Comparison of ENCODE assay signal across 8 cellular contexts in the genomic region with DNA sequence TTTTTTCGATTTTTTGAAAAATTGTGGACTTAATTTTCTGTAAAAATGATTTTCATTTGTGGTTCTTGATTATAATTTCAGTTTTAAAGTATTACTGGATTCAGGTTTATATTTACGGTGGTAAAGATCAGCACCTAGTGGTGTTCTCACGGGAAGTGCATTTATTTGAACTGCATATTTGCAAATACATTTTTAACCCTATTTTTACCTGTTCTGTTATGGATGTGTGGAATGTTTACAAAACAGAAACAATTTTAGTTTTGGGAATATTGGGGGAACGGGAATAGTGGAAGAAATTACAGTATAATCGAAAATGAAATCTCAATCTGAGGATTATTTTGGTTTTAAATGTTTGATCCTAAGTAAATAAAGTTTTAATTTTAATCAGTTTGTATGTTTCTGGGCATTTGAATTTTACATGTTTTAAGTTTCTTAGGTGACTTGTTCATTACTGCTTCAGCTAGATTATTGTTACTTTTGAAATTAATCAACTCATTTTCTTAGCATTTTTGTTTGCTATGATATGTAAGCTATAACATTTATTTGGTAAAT. TPM values are rescaled to one million over a fixed set of nuclear protein-coding genes. Genes with fewer than 3 reads are reported as not detected.
DNase-seq lines count a peak whose midpoint lies in the region; ATAC-seq and TF ChIP-seq lines count a peak whose summit lies in the region.

No MANE protein-coding gene starts in this region.

- peak overlapping the region; percentile 57 for H3K4me2 ChIP-seq in KMS-11

- H3K36me3 Mint-ChIP-seq in Calu3 (ENCODE audit: insufficient read depth, unreplicated experiment): peaks cover 34% of the 10 kb centered on the region
- peaks cover 3% of the 10 kb centered on the region for H3K36me3 Mint-ChIP-seq in activated naive CD8-positive, alpha-beta T cell
- H3K36me3 Mint-ChIP-seq in stimulated activated memory B cell treated with anti-CD40 and anti-IgM and Interleukin-4, amounts not matched to agents 10 μg/mL and 1 μg/mL and 100 μg/mL, for 72 hours: peaks cover 21% of the 10 kb centered on the region

- H3K79me2 ChIP-seq in KMS-11 (ENCODE audit: insufficient read depth, low read depth): peaks cover 54% of the 10 kb centered on the region

- ATAC-seq in stimulated activated memory B cell treated with anti-CD40 and anti-IgM and Interleukin-4, amounts not matched to agents 10 μg/mL and 1 μg/mL and 100 μg/mL, for 72 hours: no peak
- ATAC-seq in GM21423 (IDR thresholded peaks at IDR 0.05; ENCODE audit: unreplicated experiment) (no peak), HG03521 (IDR thresholded peaks at IDR 0.05; ENCODE audit: unreplicated experiment) (no peak)

- TF ChIP-seq CTCF in Calu3 (IDR thresholded peaks at IDR 0.05; ENCODE audit: unreplicated experiment) (no peak), KMS-11 (conservative IDR thresholded peaks at IDR 0.05; ENCODE audit: low read depth, low read length) (no peak)

- peak overlapping the region; percentile 53 for H3K4me3 Mint-ChIP-seq in Calu3 (ENCODE audit: low read depth, unreplicated experiment)
- peak overlapping the region; percentile 90 for H3K4me3 Mint-ChIP-seq in activated naive CD8-positive, alpha-beta T cell
- peak overlapping the region; percentile 83 for H3K4me3 Mint-ChIP-seq in stimulated activated memory B cell treated with anti-CD40 and anti-IgM and Interleukin-4, amounts not matched to agents 10 μg/mL and 1 μg/mL and 100 μg/mL, for 72 hours

- H3K4me3 ChIP-seq in KMS-11 (IDR thresholded peaks at IDR 0.05; ENCODE audit: insufficient read depth, low read depth, low read length) (no peak overlapping the region), iPS-11a (ENCODE audit: low read depth, low read length) (peak overlapping the region; percentile 77)

- BruUV-seq in Calu3 (replicated peaks; lab: Mats Ljungman, UMichigan): no TSS peak

- no peaks in the 10 kb centered on the region for H3K27me3 Mint-ChIP-seq in Calu3 (ENCODE audit: unreplicated experiment)
- no peaks in the 10 kb centered on the region for H3K27me3 Mint-ChIP-seq in activated naive CD8-positive, alpha-beta T cell
- no peaks in the 10 kb centered on the region for H3K27me3 Mint-ChIP-seq in stimulated activated memory B cell treated with anti-CD40 and anti-IgM and Interleukin-4, amounts not matched to agents 10 μg/mL and 1 μg/mL and 100 μg/mL, for 72 hours

- DNase-seq in Calu3: no peak
- DNase-seq in HuH-7.5 (ENCODE audit: low spot score): no peak

- H3K4me1 Mint-ChIP-seq in Calu3 (ENCODE audit: low read depth, unreplicated experiment): no peaks in the 10 kb centered on the region
- H3K4me1 Mint-ChIP-seq in activated naive CD8-positive, alpha-beta T cell (ENCODE audit: low read depth): peaks cover 50% of the 10 kb centered on the region
- H3K4me1 Mint-ChIP-seq in stimulated activated memory B cell treated with anti-CD40 and anti-IgM and Interleukin-4, amounts not matched to agents 10 μg/mL and 1 μg/mL and 100 μg/mL, for 72 hours: peaks cover 26% of the 10 kb centered on the region

- H3K36me3 ChIP-seq in KMS-11 (ENCODE audit: insufficient read depth): no peaks in the 10 kb centered on the region

- H3K27me3 ChIP-seq in KMS-11 (ENCODE audit: insufficient read depth, low read depth): no peaks in the 10 kb centered on the region

- no peaks in the 10 kb centered on the region for H4K20me1 ChIP-seq in KMS-11 (ENCODE audit: insufficient read depth)

- CTCF ChIA-PET in Calu3 (lab: Charles Lee): interaction anchor here (0.8 to 1.9 kb wide), 12 partner anchors 21 to 128 kb away, joined by 3 to 21 read pairs (median 4); no protein-coding TSS in a partner anchor

- peak overlapping the region; percentile 86 for H3K9ac ChIP-seq in KMS-11

- peak overlapping the region; percentile 100 for H3K27ac ChIP-seq in KMS-11

- H3K9me3 Mint-ChIP-seq in Calu3 (ENCODE audit: low read depth, unreplicated experiment): no peaks in the 10 kb centered on the region
- no peaks in the 10 kb centered on the region for H3K9me3 Mint-ChIP-seq in activated naive CD8-positive, alpha-beta T cell (ENCODE audit: low read depth)
- peaks cover 6% of the 10 kb centered on the region for H3K9me3 Mint-ChIP-seq in stimulated activated memory B cell treated with anti-CD40 and anti-IgM and Interleukin-4, amounts not matched to agents 10 μg/mL and 1 μg/mL and 100 μg/mL, for 72 hours

- intact Hi-C loops in Calu3 (cut with micrococcal nuclease; ENCODE audit: unreplicated experiment): loop anchor here (2.0 to 5.0 kb wide), 2 partner anchors 51 to 179 kb away; no protein-coding TSS in a partner anchor

- peaks cover 26% of the 10 kb centered on the region for H3K4me1 ChIP-seq in KMS-11 (ENCODE audit: low read depth, poor library complexity, severe bottlenecking)

- H2AFZ ChIP-seq in KMS-11 (ENCODE audit: low read depth): peak overlapping the region; percentile 41

- H3K27ac Mint-ChIP-seq in Calu3 (ENCODE audit: unreplicated experiment): peak overlapping the region; percentile 29
- peak overlapping the region; percentile 97 for H3K27ac Mint-ChIP-seq in activated naive CD8-positive, alpha-beta T cell
- peak overlapping the region; percentile 90 for H3K27ac Mint-ChIP-seq in stimulated activated memory B cell treated with anti-CD40 and anti-IgM and Interleukin-4, amounts not matched to agents 10 μg/mL and 1 μg/mL and 100 μg/mL, for 72 hours

RNA-seq across cellular contexts. Expression of a gene that starts 0.8 kb away (rescaled TPM):
- total RNA-seq in Calu3 (2022): 72.7 and 89.0 TPM in 2 replicates

Comparison
In these comparisons a context has a peak if more than half of its experiments do, and no peak if none do; other contexts are left out.
1. H3K27ac Mint-ChIP-seq: peak in every context shown above with its lines; median percentile 97 in activated naive CD8-positive, alpha-beta T cell; 90 in stimulated activated memory B cell treated with anti-CD40 and anti-IgM and Interleukin-4, amounts not matched to agents 10 μg/mL and 1 μg/mL and 100 μg/mL, for 72 hours; 29 in Calu3.